In genomic region chr4:2445571-2445970, GRCh38 we compare ENCODE assay signal across 41 cellular contexts. TPM values are rescaled to one million over a fixed set of nuclear protein-coding genes. Genes with fewer than 3 reads are reported as not detected.
"Had no signal": no experiment of that assay in that cellular context is flagged by ENCODE, and none has a peak within 500 bp of the region (broad histone marks: within the 10 kb centered on the region; RNA-seq: fewer than 3 reads in every experiment).

No MANE protein-coding gene starts in this region.

- H3K9me3 Mint-ChIP-seq: activated naive CD4-positive, alpha-beta T cell treated with anti-CD3 and anti-CD28 coated beads for 36 hours; activated naive CD4-positive, alpha-beta T cell treated with anti-CD3 and anti-CD28 coated beads, Interleukin-2, amount 10 ng/mL, durations not matched to agents 7 days and 5 days; activated naive CD4-positive, alpha-beta T cell treated with anti-CD3 and anti-CD28 coated beads, Interleukin-2, amount 50 U/mL, for 24 hours; activated naive CD4-positive, alpha-beta T cell treated with anti-CD3 and anti-CD28 coated beads, Interleukin-2, amount 50 U/mL, for 72 hours; activated naive CD8-positive, alpha-beta T cell treated with anti-CD3 and anti-CD28 coated beads for 36 hours; activated naive CD8-positive, alpha-beta T cell treated with anti-CD3 and anti-CD28 coated beads, Interleukin-2, amount 10 ng/mL, durations not matched to agents 7 days and 5 days; activated naive CD8-positive, alpha-beta T cell treated with anti-CD3 and anti-CD28 coated beads, Interleukin-2, amount 50 U/mL, for 24 hours; activated T-cell treated with anti-CD3 and anti-CD28 coated beads, Interleukin-2, amount 50 U/mL, for 24 hours; activated T-cell treated with anti-CD3 and anti-CD28 coated beads, Interleukin-2, amount 50 U/mL, for 4 hours; activated T-cell treated with anti-CD3 and anti-CD28 coated beads, Interleukin-2, amount 50 U/mL, for 72 hours; activated T-helper 1 cell treated with anti-CD3 and anti-CD28 coated beads, Interleukin-12 subunit alpha, Interleukin-12 subunit beta, Interleukin-2, Interleukin-4 antibody, amounts not matched to agents 30 ng/mL and 10 ng/mL and 1 ng/mL, durations not matched to agents 14 hours and 24 hours and 36 hours; activated T-helper 17 cell treated with anti-CD3 and anti-CD28 coated beads, Interleukin-2, amount 50 U/mL, for 72 hours; activated T-helper 2 cell treated with anti-CD3 and anti-CD28 coated beads, Interferon-gamma antibody, Interleukin-2, Interleukin-4, amounts not matched to agents 10 μg/mL and 5 μg/mL and 100 μg/mL, durations not matched to agents 14 hours and 24 hours and 36 hours; brain; central memory CD8-positive, alpha-beta T cell had no signal

- H3K4me1 Mint-ChIP-seq: activated T-helper 17 cell treated with anti-CD3 and anti-CD28 coated beads, Interleukin-2, amount 50 U/mL, for 72 hours; brain had no signal

- H3K27ac Mint-ChIP-seq: activated naive CD4-positive, alpha-beta T cell treated with anti-CD3 and anti-CD28 coated beads for 36 hours; activated naive CD4-positive, alpha-beta T cell treated with anti-CD3 and anti-CD28 coated beads, Interleukin-2, amount 10 ng/mL, durations not matched to agents 7 days and 5 days; activated naive CD4-positive, alpha-beta T cell treated with anti-CD3 and anti-CD28 coated beads, Interleukin-2, amount 50 U/mL, for 24 hours; activated naive CD4-positive, alpha-beta T cell treated with anti-CD3 and anti-CD28 coated beads, Interleukin-2, amount 50 U/mL, for 72 hours; activated naive CD8-positive, alpha-beta T cell; activated naive CD8-positive, alpha-beta T cell treated with anti-CD3 and anti-CD28 coated beads for 36 hours; activated naive CD8-positive, alpha-beta T cell treated with anti-CD3 and anti-CD28 coated beads, Interleukin-2, amount 10 ng/mL, durations not matched to agents 7 days and 5 days; activated naive CD8-positive, alpha-beta T cell treated with anti-CD3 and anti-CD28 coated beads, Interleukin-2, amount 50 U/mL, for 24 hours; activated T-cell treated with anti-CD3 and anti-CD28 coated beads, Interleukin-2, amount 50 U/mL, for 24 hours; activated T-cell treated with anti-CD3 and anti-CD28 coated beads, Interleukin-2, amount 50 U/mL, for 72 hours; activated T-helper 1 cell treated with anti-CD3 and anti-CD28 coated beads, Interleukin-12 subunit alpha, Interleukin-12 subunit beta, Interleukin-2, Interleukin-4 antibody, amounts not matched to agents 30 ng/mL and 10 ng/mL and 1 ng/mL, durations not matched to agents 14 hours and 24 hours and 36 hours; activated T-helper 17 cell treated with anti-CD3 and anti-CD28 coated beads, Interleukin-2, amount 50 U/mL, for 72 hours; activated T-helper 2 cell treated with anti-CD3 and anti-CD28 coated beads, Interferon-gamma antibody, Interleukin-2, Interleukin-4, amounts not matched to agents 10 μg/mL and 5 μg/mL and 100 μg/mL, durations not matched to agents 14 hours and 24 hours and 36 hours; brain had no signal

- H3K4me3 ChIP-seq: adrenal gland, ascending aorta, body of pancreas, breast epithelium, cardiac muscle cell had no signal

- H3K4me3 Mint-ChIP-seq: activated naive CD4-positive, alpha-beta T cell treated with anti-CD3 and anti-CD28 coated beads for 36 hours; activated naive CD4-positive, alpha-beta T cell treated with anti-CD3 and anti-CD28 coated beads, Interleukin-2, amount 10 ng/mL, durations not matched to agents 7 days and 5 days; activated naive CD4-positive, alpha-beta T cell treated with anti-CD3 and anti-CD28 coated beads, Interleukin-2, amount 50 U/mL, for 24 hours; activated naive CD8-positive, alpha-beta T cell; activated naive CD8-positive, alpha-beta T cell treated with anti-CD3 and anti-CD28 coated beads for 36 hours; activated naive CD8-positive, alpha-beta T cell treated with anti-CD3 and anti-CD28 coated beads, Interleukin-2, amount 10 ng/mL, durations not matched to agents 7 days and 5 days; activated naive CD8-positive, alpha-beta T cell treated with anti-CD3 and anti-CD28 coated beads, Interleukin-2, amount 50 U/mL, for 24 hours; activated T-cell treated with anti-CD3 and anti-CD28 coated beads, Interleukin-2, amount 50 U/mL, for 24 hours; activated T-cell treated with anti-CD3 and anti-CD28 coated beads, Interleukin-2, amount 50 U/mL, for 4 hours; activated T-cell treated with anti-CD3 and anti-CD28 coated beads, Interleukin-2, amount 50 U/mL, for 72 hours; activated T-helper 1 cell treated with anti-CD3 and anti-CD28 coated beads, Interleukin-12 subunit alpha, Interleukin-12 subunit beta, Interleukin-2, Interleukin-4 antibody, amounts not matched to agents 30 ng/mL and 10 ng/mL and 1 ng/mL, durations not matched to agents 14 hours and 24 hours and 36 hours; activated T-helper 17 cell treated with anti-CD3 and anti-CD28 coated beads, Interleukin-2, amount 50 U/mL, for 72 hours; brain; central memory CD8-positive, alpha-beta T cell had no signal

- H3K36me3 ChIP-seq: adrenal gland, ascending aorta, brain microvascular endothelial cell, breast epithelium, cardiac muscle cell had no signal

- H3K27ac ChIP-seq: adrenal gland, ascending aorta, body of pancreas, brain microvascular endothelial cell, breast epithelium, cardiac muscle cell had no signal

- H3K9me3 ChIP-seq: adrenal gland, ascending aorta, body of pancreas, breast epithelium had no signal

- DNase-seq: activated effector memory CD4-positive, alpha-beta T cell treated with anti-CD3 and anti-CD28 coated beads, Interleukin-2, amount 50 U/mL, for 16 hours; activated effector memory CD4-positive, alpha-beta T cell treated with Interleukin-2 at 50 U/mL for 16 hours; activated gamma-delta T cell; activated gamma-delta T cell treated with Interleukin-2 at 50 U/mL for 16 hours; activated naive CD4-positive, alpha-beta T cell; activated naive CD4-positive, alpha-beta T cell treated with anti-CD3 and anti-CD28 coated beads for 36 hours; activated naive CD4-positive, alpha-beta T cell treated with anti-CD3 and anti-CD28 coated beads, Interleukin-2, amount 10 ng/mL, durations not matched to agents 7 days and 5 days; activated naive CD4-positive, alpha-beta T cell treated with anti-CD3 and anti-CD28 coated beads, Interleukin-2, amount 50 U/mL, for 16 hours; activated naive CD4-positive, alpha-beta T cell treated with Interleukin-2 at 50 U/mL for 16 hours; activated naive CD8-positive, alpha-beta T cell treated with anti-CD3 and anti-CD28 coated beads for 36 hours; activated naive CD8-positive, alpha-beta T cell treated with anti-CD3 and anti-CD28 coated beads, Interleukin-2, amount 10 ng/mL, durations not matched to agents 7 days and 5 days; activated naive CD8-positive, alpha-beta T cell treated with anti-CD3 and anti-CD28 coated beads, Interleukin-2, amount 50 U/mL, for 24 hours; activated T-cell treated with anti-CD3 and anti-CD28 coated beads, Interleukin-2, amount 50 U/mL, for 24 hours; activated T-cell treated with anti-CD3 and anti-CD28 coated beads, Interleukin-2, amount 50 U/mL, for 4 hours; activated T-cell treated with anti-CD3 and anti-CD28 coated beads, Interleukin-2, amount 50 U/mL, for 48 hours; activated T-cell treated with anti-CD3 and anti-CD28 coated beads, Interleukin-2, amount 50 U/mL, for 72 hours; adrenal gland; amniotic stem cell; amygdala; anterior cingulate cortex; body of pancreas; brain microvascular endothelial cell; caudate nucleus; central memory CD4-positive, alpha-beta T cell; cerebellar nuclear complex had no signal

- H3K27me3 Mint-ChIP-seq: activated naive CD4-positive, alpha-beta T cell treated with anti-CD3 and anti-CD28 coated beads, Interleukin-2, amount 50 U/mL, for 24 hours; activated naive CD8-positive, alpha-beta T cell; activated naive CD8-positive, alpha-beta T cell treated with anti-CD3 and anti-CD28 coated beads for 36 hours; activated naive CD8-positive, alpha-beta T cell treated with anti-CD3 and anti-CD28 coated beads, Interleukin-2, amount 10 ng/mL, durations not matched to agents 7 days and 5 days; activated naive CD8-positive, alpha-beta T cell treated with anti-CD3 and anti-CD28 coated beads, Interleukin-2, amount 50 U/mL, for 24 hours; activated T-cell treated with anti-CD3 and anti-CD28 coated beads, Interleukin-2, amount 50 U/mL, for 24 hours; activated T-helper 17 cell treated with anti-CD3 and anti-CD28 coated beads, Interleukin-2, amount 50 U/mL, for 72 hours; central memory CD8-positive, alpha-beta T cell had no signal

- H3K27me3 ChIP-seq: adrenal gland, ascending aorta, body of pancreas, brain microvascular endothelial cell, breast epithelium, cardiac muscle cell had no signal

- H3K4me1 ChIP-seq: adrenal gland, ascending aorta, breast epithelium had no signal

- H3K36me3 Mint-ChIP-seq: activated naive CD4-positive, alpha-beta T cell treated with anti-CD3 and anti-CD28 coated beads, Interleukin-2, amount 10 ng/mL, durations not matched to agents 7 days and 5 days; activated naive CD4-positive, alpha-beta T cell treated with anti-CD3 and anti-CD28 coated beads, Interleukin-2, amount 50 U/mL, for 24 hours; activated naive CD4-positive, alpha-beta T cell treated with anti-CD3 and anti-CD28 coated beads, Interleukin-2, amount 50 U/mL, for 72 hours; activated naive CD8-positive, alpha-beta T cell; activated naive CD8-positive, alpha-beta T cell treated with anti-CD3 and anti-CD28 coated beads for 36 hours; activated naive CD8-positive, alpha-beta T cell treated with anti-CD3 and anti-CD28 coated beads, Interleukin-2, amount 10 ng/mL, durations not matched to agents 7 days and 5 days; brain had no signal

- FAIRE-seq: astrocyte, bronchial epithelial cell had no signal

- ATAC-seq: activated naive CD4-positive, alpha-beta T cell treated with anti-CD3 and anti-CD28 coated beads, Interleukin-2, amount 50 U/mL, for 72 hours; activated naive CD8-positive, alpha-beta T cell treated with anti-CD3 and anti-CD28 coated beads, Interleukin-2, amount 50 U/mL, for 24 hours; activated T-cell treated with anti-CD3 and anti-CD28 coated beads, Interleukin-2, amount 50 U/mL, for 4 hours; activated T-cell treated with anti-CD3 and anti-CD28 coated beads, Interleukin-2, amount 50 U/mL, for 72 hours; activated T-helper 17 cell treated with anti-CD3 and anti-CD28 coated beads, Interleukin-2, amount 50 U/mL, for 72 hours; body of pancreas had no signal

RNA-seq across cellular contexts. Expression of gene CFAP99, which starts 26.8 kb away (rescaled TPM):
- total RNA-seq: activated naive CD4-positive, alpha-beta T cell treated with anti-CD3 and anti-CD28 coated beads for 36 hours; activated naive CD4-positive, alpha-beta T cell treated with anti-CD3 and anti-CD28 coated beads, Interleukin-2, amount 50 U/mL, for 72 hours; activated naive CD8-positive, alpha-beta T cell treated with anti-CD3 and anti-CD28 coated beads for 36 hours; activated T-cell treated with anti-CD3 and anti-CD28 coated beads, Interleukin-2, amount 50 U/mL, for 4 hours; activated T-cell treated with anti-CD3 and anti-CD28 coated beads, Interleukin-2, amount 50 U/mL, for 72 hours; activated T-helper 1 cell treated with anti-CD3 and anti-CD28 coated beads, Interleukin-12 subunit alpha, Interleukin-12 subunit beta, Interleukin-2, Interleukin-4 antibody, amounts not matched to agents 30 ng/mL and 10 ng/mL and 1 ng/mL, durations not matched to agents 14 hours and 24 hours and 36 hours; activated T-helper 2 cell treated with anti-CD3 and anti-CD28 coated beads, Interferon-gamma antibody, Interleukin-2, Interleukin-4, amounts not matched to agents 10 μg/mL and 5 μg/mL and 100 μg/mL, durations not matched to agents 14 hours and 24 hours and 36 hours; ascending aorta; astrocyte; body of pancreas; bronchial epithelial cell; cardiac muscle cell; cardiac septum; chondrocyte had no signal
- polyA plus RNA-seq: aorta had no signal
